ENCODE assay signal across 10 cellular contexts in the genomic region with DNA sequence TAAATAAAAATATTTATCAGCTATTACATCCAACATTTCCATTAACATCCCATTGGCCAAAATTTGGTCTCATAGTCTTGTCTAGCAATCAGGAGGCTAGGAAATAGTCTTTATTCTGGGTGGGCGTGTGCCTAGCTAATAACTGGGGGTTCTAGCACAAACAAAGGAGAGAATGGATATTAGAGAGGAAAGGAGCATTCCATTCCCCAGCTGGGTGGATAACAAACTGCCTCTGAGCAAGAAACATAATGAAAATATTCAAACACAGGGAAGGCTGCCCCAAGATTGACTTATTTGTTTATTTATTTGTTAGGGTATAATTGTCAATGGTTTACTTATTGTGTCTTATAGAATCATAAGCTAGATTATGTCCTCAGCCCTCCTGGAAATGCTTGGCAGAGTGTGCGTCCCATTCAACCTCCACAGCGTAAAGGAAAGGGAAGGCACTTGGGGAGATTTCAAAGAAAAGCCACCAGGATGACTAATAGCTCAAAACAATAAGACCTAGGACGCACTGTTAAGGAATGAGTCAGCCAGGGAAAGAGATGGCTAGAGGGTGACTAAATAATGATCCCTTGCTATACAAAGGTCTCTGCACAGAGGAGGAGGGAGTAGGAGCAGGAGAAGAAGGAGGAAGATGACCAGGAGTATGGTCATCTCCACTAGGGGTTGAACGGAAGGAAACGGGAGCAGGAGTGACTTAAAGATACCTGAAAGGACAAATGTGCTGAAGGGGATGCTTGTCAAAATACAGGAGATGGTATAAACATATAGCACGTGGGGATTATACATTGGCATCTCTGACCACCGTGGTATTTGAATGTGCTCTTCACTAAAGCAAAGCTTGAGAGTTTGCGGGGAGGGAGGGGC. TPM values are rescaled to one million over a fixed set of nuclear protein-coding genes. Genes with fewer than 3 reads are reported as not detected.
DNase-seq lines count a peak whose midpoint lies in the region; ATAC-seq, FAIRE-seq and TF ChIP-seq lines count a peak whose summit lies in the region.
"Had no signal": no experiment of that assay in that cellular context is flagged by ENCODE, and none has a peak within 500 bp of the region (broad histone marks: within the 10 kb centered on the region; RNA-seq: fewer than 3 reads in every experiment).

No MANE protein-coding gene starts in this region.

- H3K9me3 ChIP-seq in right lobe of liver: no peaks in the 10 kb centered on the region

- ATAC-seq in right lobe of liver (peak in 3 of 4 donors; percentile 31 to 75 (median 73)), GM21526 (IDR thresholded peaks at IDR 0.05; ENCODE audit: low FRiP score, unreplicated experiment) (no peak), HG02852 (IDR thresholded peaks at IDR 0.05; ENCODE audit: unreplicated experiment) (no peak), HG02571 (IDR thresholded peaks at IDR 0.05; ENCODE audit: unreplicated experiment) (no peak), GM18858 (IDR thresholded peaks at IDR 0.05; ENCODE audit: unreplicated experiment) (no peak)

- H3K4me1 ChIP-seq in right lobe of liver: no peaks in the 10 kb centered on the region

- H3K27me3 ChIP-seq in right lobe of liver: no peaks in the 10 kb centered on the region

- FAIRE-seq in HTR-8/SVneo (lab: Jason Lieb, UNC): no peak
- FAIRE-seq: TTC549 had no signal

- WGBS in right lobe of liver (ENCODE audit: insufficient coverage, low coverage, low lambda C conversion rate, missing lambda C conversion rate): 56% methylated on average over 9 of the region's 9 CpGs

- H3K27ac ChIP-seq in right lobe of liver: no peak overlapping the region
- H3K27ac ChIP-seq: HL-60 had no signal

- H3K36me3 ChIP-seq in right lobe of liver: no peaks in the 10 kb centered on the region

- no peak for TF ChIP-seq POLR2A in right lobe of liver (IDR thresholded peaks at IDR 0.05)

- TF ChIP-seq CTCF in right lobe of liver (IDR thresholded peaks at IDR 0.05): no peak

- no peak overlapping the region for H3K4me3 ChIP-seq in right lobe of liver

- intact Hi-C loops in right lobe of liver (cut with DNase I): no loop called here

- peak; percentile 61 for DNase-seq in CD1c-positive myeloid dendritic cell (ENCODE audit: extremely low spot score)
- peak; percentile 75 for DNase-seq in HTR-8/SVneo (ENCODE audit: insufficient read length, low spot score)
- DNase-seq in amniotic stem cell (lab: John Stamatoyannopoulos, UW): peak; percentile 61
- no peak for DNase-seq in right lobe of liver

RNA-seq across cellular contexts. Expression of a gene that starts 23.5 kb away (rescaled TPM):
- total RNA-seq in right lobe of liver: 10 to 100 TPM; 11.5 to 25.4 (median 14.6) TPM

RNA-seq across cellular contexts. Expression of a gene that starts 56.2 kb away (rescaled TPM):
- total RNA-seq in right lobe of liver: 100 to 1,000 TPM; 174 to 362 (median 317) TPM

Comparison
In these comparisons a context has a peak if more than half of its experiments do, and no peak if none do; other contexts are left out.
1. DNase-seq: peak in CD1c-positive myeloid dendritic cell (single experiment), HTR-8/SVneo (single experiment) and amniotic stem cell (single experiment); none in right lobe of liver (0 of 3).
2. ATAC-seq: peak in right lobe of liver (3 of 4); none in GM21526 (single experiment), HG02852 (single experiment), HG02571 (single experiment) and GM18858 (single experiment).